Comparison of ENCODE assay signal across 8 cellular contexts in the genomic region with DNA sequence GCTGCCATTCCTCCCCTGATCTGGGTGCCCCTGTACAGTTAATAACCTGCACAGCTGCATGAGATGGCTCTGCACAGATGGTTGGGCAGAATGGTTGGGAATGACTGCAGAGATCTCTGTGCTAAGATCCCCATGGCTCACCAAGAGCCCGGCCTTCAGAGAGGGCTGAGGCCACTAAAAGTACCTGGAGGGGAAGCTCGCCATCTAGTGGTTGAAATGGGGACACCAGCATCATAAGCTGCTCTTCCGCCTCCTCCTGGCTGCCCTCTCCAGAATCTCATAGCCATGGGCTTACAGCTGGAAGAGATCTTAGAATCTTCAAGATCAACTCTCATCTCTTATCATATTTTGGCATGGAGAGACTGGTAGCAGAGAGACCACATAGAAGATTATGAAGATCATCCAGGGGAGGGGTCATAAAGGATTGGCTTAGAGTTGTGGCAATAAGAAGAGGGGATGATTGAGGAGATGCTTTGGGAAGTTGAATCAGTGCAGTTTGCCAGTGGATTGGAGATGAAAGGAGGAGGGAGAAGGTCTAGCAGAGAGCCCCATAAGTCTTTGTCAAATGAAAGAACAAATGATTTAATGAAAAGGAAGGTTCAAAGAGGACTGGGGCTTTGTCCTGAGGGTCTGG. TPM values are rescaled to one million over a fixed set of nuclear protein-coding genes. Genes with fewer than 3 reads are reported as not detected.
DNase-seq lines count a peak whose midpoint lies in the region; ATAC-seq and TF ChIP-seq lines count a peak whose summit lies in the region.

No MANE protein-coding gene starts in this region.

- H3K27ac ChIP-seq in SJCRH30, result no peak overlapping the region

- no peaks in the 10 kb centered on the region for H3K27me3 ChIP-seq in SJCRH30

- peak; percentile 96 for TF ChIP-seq CTCF in LNCAP (IDR thresholded peaks at IDR 0.05)

- no peaks in the 10 kb centered on the region for H3K9me3 ChIP-seq in SJCRH30 (replicated peaks)

- intact Hi-C loops in posterior vena cava (cut with DNase I), result loop anchor here in 1 of 2 donors (2.0 to 5.0 kb wide), 2 partner anchors 71 to 132 kb away; no protein-coding TSS in a partner anchor

- H3K4me1 ChIP-seq in SJCRH30, result no peaks in the 10 kb centered on the region; the same call in 1 of the 2 replicates

- in situ Hi-C loops in ACHN (cut with HindIII; ENCODE audit: low pct_ligation_motif_present, low pct_unique_long_range_greater_than_20kb, low sequenced_read_pairs), result no loop called here

- ATAC-seq in GM18868 (IDR thresholded peaks at IDR 0.05; ENCODE audit: unreplicated experiment), result peak; percentile 74

- no peak overlapping the region for H3K4me3 ChIP-seq in SJCRH30

- no peaks in the 10 kb centered on the region for H3K36me3 ChIP-seq in SJCRH30

- DNase-seq in ACHN (peak; percentile 77), SJCRH30 (peak; percentile 65 to 87), glomerular visceral epithelial cell (ENCODE audit: extremely low spot score) (peak; percentile 70), posterior vena cava (ENCODE audit: low spot score) (peak; percentile 85), middle frontal gyrus (ENCODE audit: extremely low spot score, low spot score) (no peak)
- DNase-seq in activated naive CD4-positive, alpha-beta T cell (lab: John Stamatoyannopoulos, UW), result peak; percentile 16 to 37 (median 20)

RNA-seq across cellular contexts. Expression of gene TLCD5, which starts 22.0 kb away (rescaled TPM):
- total RNA-seq in SJCRH30 (2014; rRNA removed; shearing (Covaris generic)), result 1.4 and 2.2 TPM in 2 replicates
- 1 to 10 TPM; 4.9 to 6.0 TPM for total RNA-seq in posterior vena cava

RNA-seq across cellular contexts. Expression of gene ARHGEF12, which starts 33.1 kb away (rescaled TPM):
- 34.0 and 36.2 TPM in 2 replicates for total RNA-seq in SJCRH30 (2014; rRNA removed; shearing (Covaris generic))
- 100 to 1,000 TPM in 1 of 2 donors, 10 to 100 TPM in 1; 77.6 to 101 TPM for total RNA-seq in posterior vena cava
